ENCODE assay signal across 26 cellular contexts in genomic region chr1:226776975-226777374, GRCh38. TPM values are rescaled to one million over a fixed set of nuclear protein-coding genes. Genes with fewer than 3 reads are reported as not detected.
A peak's percentile ranks its signal among the peaks of the same experiment; 100 is the strongest.
DNase-seq lines count a peak whose midpoint lies in the region; ATAC-seq, FAIRE-seq and TF ChIP-seq lines count a peak whose summit lies in the region.
"Had no signal": no experiment of that assay in that cellular context is flagged by ENCODE, and none has a peak within 500 bp of the region (broad histone marks: within the 10 kb centered on the region; RNA-seq: fewer than 3 reads in every experiment).

No MANE protein-coding gene starts in this region.

- H3K4me1 ChIP-seq in HEK293 (ENCODE audit: control insufficient read depth, insufficient read depth, low read length) (peaks cover 9% of the 10 kb centered on the region; the same call in 1 of the 2 replicates), uterus (no peaks in the 10 kb centered on the region)
- H3K4me1 ChIP-seq: BE2C had no signal

- H3K27me3 Mint-ChIP-seq in activated CD8-positive, alpha-beta memory T cell treated with anti-CD3 and anti-CD28 coated beads, Interleukin-2, amount 10 ng/mL, durations not matched to agents 7 days and 5 days = peaks cover 2% of the 10 kb centered on the region
- peaks cover 21% of the 10 kb centered on the region; the same call in 1 of the 2 replicates for H3K27me3 Mint-ChIP-seq in HFFc6 (ENCODE audit: insufficient read depth)
- H3K27me3 Mint-ChIP-seq: CD4-positive, alpha-beta memory T cell had no signal

- H3K27ac ChIP-seq in HEK293 (ENCODE audit: extremely low read depth, low read depth, low read length) = no peak overlapping the region
- H3K27ac ChIP-seq in uterus = peak overlapping the region; percentile 84 to 94
- H3K27ac ChIP-seq: 22Rv1, BLaER1 had no signal

- H3K27me3 ChIP-seq in uterus = no peaks in the 10 kb centered on the region
- H3K27me3 ChIP-seq: BE2C, BLaER1 had no signal

- no peaks in the 10 kb centered on the region for H3K4me1 Mint-ChIP-seq in activated CD8-positive, alpha-beta memory T cell treated with anti-CD3 and anti-CD28 coated beads, Interleukin-2, amount 10 ng/mL, durations not matched to agents 7 days and 5 days
- peaks cover 19% of the 10 kb centered on the region for H3K4me1 Mint-ChIP-seq in HFFc6 (ENCODE audit: low read depth)

- CTCF ChIA-PET in HEK293 (lab: Yijun Ruan, JAX) = no interaction called here
- CTCF ChIA-PET in activated CD8-positive, alpha-beta memory T cell treated with anti-CD3 and anti-CD28 coated beads, Interleukin-2, amount 10 ng/mL, durations not matched to agents 7 days and 5 days (lab: Charles Lee) = no interaction called here

- DNase-seq in uterus (no peak), HFFc6 (no peak)
- DNase-seq in activated CD8-positive, alpha-beta memory T cell treated with anti-CD3 and anti-CD28 coated beads, Interleukin-2, amount 10 ng/mL, durations not matched to agents 7 days and 5 days = no peak
- DNase-seq: ACHN; BE2C; C1 segment of cervical spinal cord; CD4-positive, alpha-beta memory T cell; CD4-positive, CD25-positive, alpha-beta regulatory T cell; CD8-positive, alpha-beta memory T cell; COR-L47; DMS 273 treated with DMSO at 0.1 percent for 48 hours; DMS153; DMS53; DMS79; DND-41; EL; GF-D8 had no signal

- POLR2A ChIA-PET in HEK293 (lab: Yijun Ruan, JAX) = no interaction called here

- H3K36me3 ChIP-seq in HEK293 (ENCODE audit: control insufficient read depth in 2 of 2, insufficient read depth in 1 of 2, low read length in 2 of 2) = no peaks in the 10 kb centered on the region
- H3K36me3 ChIP-seq in uterus = no peaks in the 10 kb centered on the region
- H3K36me3 ChIP-seq: BE2C, BLaER1 had no signal

- H3K4me3 ChIP-seq in HEK293 (ENCODE audit: low read depth, low read length) = no peak overlapping the region
- H3K4me3 ChIP-seq in uterus = no peak overlapping the region
- H3K4me3 ChIP-seq: BLaER1 had no signal

- H3K36me3 Mint-ChIP-seq in activated CD8-positive, alpha-beta memory T cell treated with anti-CD3 and anti-CD28 coated beads, Interleukin-2, amount 10 ng/mL, durations not matched to agents 7 days and 5 days = no peaks in the 10 kb centered on the region
- no peaks in the 10 kb centered on the region for H3K36me3 Mint-ChIP-seq in HFFc6 (ENCODE audit: low read depth)
- H3K36me3 Mint-ChIP-seq: CD14-positive monocyte; CD4-positive, alpha-beta memory T cell; CD4-positive, CD25-positive, alpha-beta regulatory T cell had no signal

- no peak overlapping the region for H3K27ac Mint-ChIP-seq in activated CD8-positive, alpha-beta memory T cell treated with anti-CD3 and anti-CD28 coated beads, Interleukin-2, amount 10 ng/mL, durations not matched to agents 7 days and 5 days
- no peak overlapping the region for H3K27ac Mint-ChIP-seq in HFFc6
- H3K27ac Mint-ChIP-seq: CD14-positive monocyte; CD4-positive, alpha-beta memory T cell; CD8-positive, alpha-beta memory T cell had no signal

- TF ChIP-seq CTCF in HEK293 (tag by site-specific recombination; IDR thresholded peaks at IDR 0.05) (no peak), uterus (IDR thresholded peaks at IDR 0.05) (no peak), HFFc6 (IDR thresholded peaks at IDR 0.05) (no peak)

- TF ChIP-seq POLR2A in uterus (IDR thresholded peaks at IDR 0.05) = no peak

- FAIRE-seq in A204.1 (lab: Jason Lieb, UNC) (peak; percentile 32), TTC549 (lab: Jason Lieb, UNC) (peak; percentile 79)
- FAIRE-seq: GM12891, GM19239 had no signal

- intact Hi-C loops in uterus (cut with DNase I; ENCODE audit: low total_unique reads) = no loop called here

- ATAC-seq in activated CD8-positive, alpha-beta memory T cell treated with anti-CD3 and anti-CD28 coated beads, Interleukin-2, amount 10 ng/mL, durations not matched to agents 7 days and 5 days = no peak
- no peak for ATAC-seq in HG03045 (IDR thresholded peaks at IDR 0.05; ENCODE audit: unreplicated experiment)

- H3K9me3 Mint-ChIP-seq in activated CD8-positive, alpha-beta memory T cell treated with anti-CD3 and anti-CD28 coated beads, Interleukin-2, amount 10 ng/mL, durations not matched to agents 7 days and 5 days (ENCODE audit: low read depth) = no peaks in the 10 kb centered on the region
- no peaks in the 10 kb centered on the region for H3K9me3 Mint-ChIP-seq in HFFc6
- H3K9me3 Mint-ChIP-seq: CD8-positive, alpha-beta memory T cell had no signal

- H3K4me3 Mint-ChIP-seq in activated CD8-positive, alpha-beta memory T cell treated with anti-CD3 and anti-CD28 coated beads, Interleukin-2, amount 10 ng/mL, durations not matched to agents 7 days and 5 days = no peak overlapping the region
- no peak overlapping the region for H3K4me3 Mint-ChIP-seq in HFFc6
- H3K4me3 Mint-ChIP-seq: CD14-positive monocyte; CD4-positive, alpha-beta memory T cell; CD4-positive, CD25-positive, alpha-beta regulatory T cell; CD8-positive, alpha-beta memory T cell had no signal

- H3K9me3 ChIP-seq in HEK293 (ENCODE audit: control insufficient read depth, insufficient read depth, low read depth, low read length) (no peaks in the 10 kb centered on the region; the same call in 1 of the 2 replicates), uterus (no peaks in the 10 kb centered on the region)
- H3K9me3 ChIP-seq: BE2C had no signal

TF ChIP-seq in HEK293, 187 proteins besides CTCF, POLR2A, EP300 and RAD21:
- TF ChIP-seq ZNF555 (tag by site-specific recombination; conservative IDR thresholded peaks at IDR 0.05) (peak; percentile 91), ZNF549 (tag by site-specific recombination; IDR thresholded peaks at IDR 0.05) (peak; percentile 47; the same call in 1 of the 2 replicates), SETDB1 (IDR thresholded peaks at IDR 0.05; ENCODE audit: insufficient read length, low read length) (peak; percentile 40), ZNF585B (tag by site-specific recombination; IDR thresholded peaks at IDR 0.05) (peak; percentile 44), ZFP41 (tag by site-specific recombination; IDR thresholded peaks at IDR 0.05; ENCODE audit: borderline replicate concordance) (no peak), ZNF121 (tag by site-specific recombination; IDR thresholded peaks at IDR 0.05) (no peak)

RNA-seq across cellular contexts. Expression of gene ITPKB, which starts 37.9 kb away (rescaled TPM):
- total RNA-seq in uterus = 100 to 1,000 TPM in 1 of 4 donors, 10 to 100 TPM in 3; 29.7 to 117 (median 44.9) TPM
- 10 to 100 TPM; 40.9 to 43.4 TPM for total RNA-seq in activated CD8-positive, alpha-beta memory T cell treated with anti-CD3 and anti-CD28 coated beads, Interleukin-2, amount 10 ng/mL, durations not matched to agents 7 days and 5 days
- total RNA-seq in HFFc6 (2021; fragmentation: NEBNext Ultra II Directional; extraction: Animal tissue kit (Norgen Biotek cat#: 25700)) = 1 to 10 TPM; 1.7 to 3.0 (median 2.2) TPM

Comparison
In these comparisons a context has a peak if more than half of its experiments do, and no peak if none do; other contexts are left out.
1. RNA of gene ITPKB, which starts 37.9 kb away (total RNA-seq): 29.7 to 117 TPM in uterus and 40.9 to 43.4 TPM in activated CD8-positive, alpha-beta memory T cell treated with anti-CD3 and anti-CD28 coated beads, Interleukin-2, amount 10 ng/mL, durations not matched to agents 7 days and 5 days; 1.7 to 3.0 TPM in HFFc6; every median in the first group is over 4 times any median in the second.